Comparison of ENCODE assay signal across 22 cellular contexts in the genomic region with DNA sequence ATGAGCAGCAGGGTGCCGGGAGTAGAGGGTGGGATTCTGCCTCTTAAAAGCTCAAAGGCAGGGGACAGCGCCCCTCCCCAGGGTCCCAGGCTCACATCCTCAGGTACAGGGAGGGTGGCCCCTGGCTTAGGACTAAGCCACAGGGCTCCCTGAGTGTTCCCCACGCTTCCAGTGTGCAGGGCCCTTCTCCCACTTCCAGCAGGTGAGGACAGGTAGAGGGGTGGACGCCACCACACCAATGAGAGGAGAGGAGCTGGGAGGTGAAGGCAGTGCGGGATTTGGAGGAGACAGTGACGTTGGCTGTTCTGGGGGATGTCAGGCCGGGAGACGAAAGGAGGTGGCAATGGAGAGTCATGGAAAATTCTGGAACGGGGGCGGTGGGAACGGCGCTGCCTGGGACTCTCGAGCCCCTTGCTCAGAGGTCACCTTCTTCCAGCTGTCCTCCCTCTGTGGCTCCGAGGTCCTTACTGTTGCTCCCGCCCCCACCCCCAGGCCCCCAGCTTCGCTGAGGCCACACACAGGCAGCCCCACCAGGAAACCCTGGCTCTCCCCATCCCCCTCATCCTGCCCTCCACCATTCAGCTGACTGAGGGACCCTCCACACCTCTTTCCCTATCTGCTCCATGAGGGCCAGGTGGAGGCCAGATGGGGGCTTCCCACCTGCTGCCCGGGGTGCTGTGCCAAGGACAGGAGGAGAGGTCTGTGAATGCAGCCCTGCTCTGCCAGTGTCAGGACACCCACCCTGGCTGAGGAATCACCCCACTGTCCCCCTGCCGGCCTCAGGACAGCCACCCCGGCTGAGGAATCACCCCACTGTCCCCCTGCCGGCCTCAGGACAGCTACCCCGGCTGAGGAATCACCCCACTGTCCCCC. TPM values are rescaled to one million over a fixed set of nuclear protein-coding genes. Genes with fewer than 3 reads are reported as not detected.
"Had no signal": no experiment of that assay in that cellular context is flagged by ENCODE, and none has a peak within 500 bp of the region (broad histone marks: within the 10 kb centered on the region; RNA-seq: fewer than 3 reads in every experiment).

No MANE protein-coding gene starts in this region.

- H3K9me3 Mint-ChIP-seq: activated B cell treated with CpG ODN at 0.5 μM for 24 hours; activated naive CD8-positive, alpha-beta T cell treated with anti-CD3 and anti-CD28 coated beads, Interleukin-2, amount 50 U/mL, for 24 hours had no signal

- DNase-seq: activated B cell treated with CpG ODN at 0.5 μM for 24 hours; activated CD4-positive, alpha-beta T cell treated with anti-CD3 and anti-CD28 coated beads for 4 hours; activated CD8-positive, alpha-beta T cell treated with anti-CD3 and anti-CD28 coated beads for 36 hours; activated naive CD4-positive, alpha-beta T cell treated with anti-CD3 and anti-CD28 coated beads for 36 hours; activated naive CD8-positive, alpha-beta T cell treated with anti-CD3 and anti-CD28 coated beads, Interleukin-2, amount 50 U/mL, for 24 hours; activated T-cell treated with anti-CD3 and anti-CD28 coated beads, Interleukin-2, amount 50 U/mL, for 24 hours; anterior cingulate cortex; cerebellar nuclear complex; effector CD8-positive, alpha-beta T cell; gastrocnemius medialis; immature natural killer cell; midbrain; stimulated activated CD4-positive, alpha-beta T cell treated with anti-CD3 and anti-CD28 coated beads, Interleukin-2, amount 100 ng/mL, for 24 hours; stimulated activated naive CD4-positive, alpha-beta T cell treated with Interleukin-2 at 50 U/mL for 16 hours; T-helper 9 cell; thyroid gland had no signal

- H3K9me3 ChIP-seq: breast epithelium, gastrocnemius medialis, neutrophil, thyroid gland had no signal

- H3K27ac Mint-ChIP-seq: activated B cell treated with CpG ODN at 0.5 μM for 24 hours; activated CD8-positive, alpha-beta T cell treated with anti-CD3 and anti-CD28 coated beads for 36 hours; activated naive CD4-positive, alpha-beta T cell treated with anti-CD3 and anti-CD28 coated beads for 36 hours; activated naive CD8-positive, alpha-beta T cell treated with anti-CD3 and anti-CD28 coated beads, Interleukin-2, amount 50 U/mL, for 24 hours; activated T-cell treated with anti-CD3 and anti-CD28 coated beads, Interleukin-2, amount 50 U/mL, for 24 hours; activated T-helper 2 cell treated with anti-CD3 and anti-CD28 coated beads, Interferon-gamma antibody, Interleukin-2, Interleukin-4, amounts not matched to agents 10 μg/mL and 5 μg/mL and 100 μg/mL, durations not matched to agents 14 hours and 24 hours and 36 hours; immature natural killer cell had no signal

- H3K36me3 Mint-ChIP-seq: immature natural killer cell had no signal

- H3K4me1 ChIP-seq: breast epithelium, gastrocnemius medialis, thyroid gland had no signal

- H3K27me3 ChIP-seq: thyroid gland had no signal

- H3K36me3 ChIP-seq: breast epithelium, gastrocnemius medialis, neutrophil, thyroid gland had no signal

- H3K4me3 ChIP-seq: breast epithelium, gastrocnemius medialis, lung, thyroid gland had no signal

- ATAC-seq: activated CD8-positive, alpha-beta T cell treated with anti-CD3 and anti-CD28 coated beads for 36 hours; activated naive CD8-positive, alpha-beta T cell treated with anti-CD3 and anti-CD28 coated beads, Interleukin-2, amount 50 U/mL, for 24 hours; esophagus mucosa; gastrocnemius medialis had no signal

- H3K27ac ChIP-seq: breast epithelium, gastrocnemius medialis, neutrophil, thyroid gland had no signal

- H3K4me3 Mint-ChIP-seq: activated B cell treated with CpG ODN at 0.5 μM for 24 hours; activated CD8-positive, alpha-beta T cell treated with anti-CD3 and anti-CD28 coated beads for 36 hours; activated naive CD4-positive, alpha-beta T cell treated with anti-CD3 and anti-CD28 coated beads for 36 hours; activated naive CD8-positive, alpha-beta T cell treated with anti-CD3 and anti-CD28 coated beads, Interleukin-2, amount 50 U/mL, for 24 hours; activated T-cell treated with anti-CD3 and anti-CD28 coated beads, Interleukin-2, amount 50 U/mL, for 24 hours; immature natural killer cell had no signal

RNA-seq across cellular contexts. Expression of gene CBFA2T3, which starts 58.9 kb away (rescaled TPM):
- total RNA-seq: activated naive CD4-positive, alpha-beta T cell treated with anti-CD3 and anti-CD28 coated beads for 36 hours; renal cortical epithelial cell had no signal
